9 cellular contexts compared by ENCODE assay signal in genomic region chr1:24481843-24482610, GRCh38.
DNase-seq lines count a peak whose midpoint lies in the region; ATAC-seq and TF ChIP-seq lines count a peak whose summit lies in the region.
"Had no signal": no experiment of that assay in that cellular context is flagged by ENCODE, and none has a peak within 500 bp of the region (broad histone marks: within the 10 kb centered on the region; RNA-seq: fewer than 3 reads in every experiment).

No MANE protein-coding gene starts in this region.

- peak overlapping the region; percentile 67 for H3K4me3 Mint-ChIP-seq in activated naive CD4-positive, alpha-beta T cell treated with anti-CD3 and anti-CD28 coated beads, Interleukin-2, amount 50 U/mL, for 24 hours
- H3K4me3 Mint-ChIP-seq in central memory CD8-positive, alpha-beta T cell, result peak overlapping the region; percentile 50
- peak overlapping the region; percentile 55 to 72 for H3K4me3 Mint-ChIP-seq in stimulated activated naive CD8-positive, alpha-beta T cell treated with anti-CD3 and anti-CD28 coated beads, Interleukin-15, amount 100 ng/mL, for 72 hours

- H3K4me1 Mint-ChIP-seq in activated naive CD4-positive, alpha-beta T cell treated with anti-CD3 and anti-CD28 coated beads, Interleukin-2, amount 50 U/mL, for 24 hours, result peaks cover 61% of the 10 kb centered on the region
- peaks cover 27% of the 10 kb centered on the region for H3K4me1 Mint-ChIP-seq in central memory CD8-positive, alpha-beta T cell
- H3K4me1 Mint-ChIP-seq in stimulated activated naive CD8-positive, alpha-beta T cell treated with anti-CD3 and anti-CD28 coated beads, Interleukin-15, amount 100 ng/mL, for 72 hours, result peaks cover 86% of the 10 kb centered on the region

- peak overlapping the region; percentile 65 for H3K9ac ChIP-seq in SK-N-MC (ENCODE audit: insufficient read length)

- peak overlapping the region; percentile 95 for H3K27ac Mint-ChIP-seq in activated naive CD4-positive, alpha-beta T cell treated with anti-CD3 and anti-CD28 coated beads, Interleukin-2, amount 50 U/mL, for 24 hours
- H3K27ac Mint-ChIP-seq in central memory CD8-positive, alpha-beta T cell (ENCODE audit: low read depth), result peak overlapping the region; percentile 82
- H3K27ac Mint-ChIP-seq in stimulated activated naive CD8-positive, alpha-beta T cell treated with anti-CD3 and anti-CD28 coated beads, Interleukin-15, amount 100 ng/mL, for 72 hours, result peak overlapping the region; percentile 95 to 96

- H3K9me3 Mint-ChIP-seq in activated naive CD4-positive, alpha-beta T cell treated with anti-CD3 and anti-CD28 coated beads, Interleukin-2, amount 50 U/mL, for 24 hours, result no peaks in the 10 kb centered on the region
- H3K9me3 Mint-ChIP-seq in central memory CD8-positive, alpha-beta T cell, result no peaks in the 10 kb centered on the region
- H3K9me3 Mint-ChIP-seq in stimulated activated naive CD8-positive, alpha-beta T cell treated with anti-CD3 and anti-CD28 coated beads, Interleukin-15, amount 100 ng/mL, for 72 hours, result no peaks in the 10 kb centered on the region

- no peak for DNase-seq in activated naive CD4-positive, alpha-beta T cell treated with Interleukin-2 at 50 U/mL for 16 hours
- DNase-seq in SK-N-MC (ENCODE audit: low read depth, low spot score) (no peak), foreskin fibroblast (no peak)
- DNase-seq in central memory CD8-positive, alpha-beta T cell (ENCODE audit: low spot score in 2 of 2), result peak in 1 of 2 donors; percentile 32
- DNase-seq in stimulated activated naive CD8-positive, alpha-beta T cell treated with anti-CD3 and anti-CD28 coated beads, Interleukin-15, amount 100 ng/mL, for 72 hours, result peak in 1 of 2 donors; percentile 38
- DNase-seq: posterior cingulate gyrus had no signal

- no peaks in the 10 kb centered on the region for H3K36me3 ChIP-seq in SK-N-MC (ENCODE audit: insufficient read depth, low read length)

- no peak for TF ChIP-seq CTCF in foreskin fibroblast (IDR thresholded peaks at IDR 0.05; ENCODE audit: low read depth, low read length)

- ATAC-seq in central memory CD8-positive, alpha-beta T cell (replicated peaks; ENCODE audit: extremely low read depth, poor library complexity, severe bottlenecking), result peak; percentile 79
- ATAC-seq in stimulated activated naive CD8-positive, alpha-beta T cell treated with anti-CD3 and anti-CD28 coated beads, Interleukin-15, amount 100 ng/mL, for 72 hours, result peak; percentile 67
- no peak for ATAC-seq in GM18517 (IDR thresholded peaks at IDR 0.05; ENCODE audit: unreplicated experiment)
- no peak for ATAC-seq in HG02852 (IDR thresholded peaks at IDR 0.05; ENCODE audit: unreplicated experiment)

- H3K27ac ChIP-seq in SK-N-MC, result peak overlapping the region; percentile 98

- no peaks in the 10 kb centered on the region for H3K36me3 Mint-ChIP-seq in activated naive CD4-positive, alpha-beta T cell treated with anti-CD3 and anti-CD28 coated beads, Interleukin-2, amount 50 U/mL, for 24 hours
- H3K36me3 Mint-ChIP-seq in central memory CD8-positive, alpha-beta T cell (ENCODE audit: insufficient read depth), result peaks cover 2% of the 10 kb centered on the region

- H3K9me3 ChIP-seq in SK-N-MC (ENCODE audit: low read depth, low read length), result no peaks in the 10 kb centered on the region

- H3K4me3 ChIP-seq in SK-N-MC, result peak overlapping the region; percentile 43
- no peak overlapping the region for H3K4me3 ChIP-seq in foreskin fibroblast (ENCODE audit: low read depth in 1 of 2, low read length in 2 of 2)

- no peaks in the 10 kb centered on the region for H3K27me3 Mint-ChIP-seq in activated naive CD4-positive, alpha-beta T cell treated with anti-CD3 and anti-CD28 coated beads, Interleukin-2, amount 50 U/mL, for 24 hours
- no peaks in the 10 kb centered on the region for H3K27me3 Mint-ChIP-seq in central memory CD8-positive, alpha-beta T cell
- H3K27me3 Mint-ChIP-seq in stimulated activated naive CD8-positive, alpha-beta T cell treated with anti-CD3 and anti-CD28 coated beads, Interleukin-15, amount 100 ng/mL, for 72 hours, result no peaks in the 10 kb centered on the region

Comparison
In these comparisons a context has a peak if more than half of its experiments do, and no peak if none do; other contexts are left out.
1. ATAC-seq: peak in central memory CD8-positive, alpha-beta T cell (single experiment) and stimulated activated naive CD8-positive, alpha-beta T cell treated with anti-CD3 and anti-CD28 coated beads, Interleukin-15, amount 100 ng/mL, for 72 hours (single experiment); none in GM18517 (single experiment) and HG02852 (single experiment).
2. Peak in every context shown above with its lines, with median percentiles within 50 percentile points of each other: H3K27ac Mint-ChIP-seq and H3K4me3 Mint-ChIP-seq.